In the genomic region with DNA sequence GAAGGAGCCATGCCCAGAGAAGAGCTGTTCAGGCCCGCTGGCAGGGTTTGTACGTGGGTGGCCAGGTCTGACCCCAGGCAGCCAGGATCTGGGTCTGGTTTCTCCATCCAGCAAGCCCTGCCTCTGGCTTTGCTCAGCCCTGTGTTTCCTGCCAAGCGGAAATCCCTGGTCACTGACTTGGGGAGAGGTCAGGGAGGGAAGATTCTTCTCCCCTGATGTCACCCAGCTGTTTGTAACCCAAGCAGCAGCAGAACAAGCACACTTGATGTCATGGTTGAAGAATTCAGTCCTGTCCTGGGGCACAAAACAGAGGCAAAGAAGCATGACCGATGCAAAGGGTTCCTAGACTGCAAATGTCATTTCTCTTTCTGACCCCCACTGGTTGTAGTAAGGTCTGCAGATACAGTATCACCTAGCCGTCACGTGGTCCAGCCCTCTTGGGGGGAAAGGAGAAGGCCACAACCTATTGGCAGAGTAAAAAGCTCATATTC, we compare ENCODE assay signal across 1 cellular context.
TF ChIP-seq lines count a peak whose summit lies in the region.

No MANE protein-coding gene starts in this region.

TF ChIP-seq in A549, 52 proteins besides CTCF, POLR2A, EP300 and RAD21 (continued from another document):
- TF ChIP-seq MAX (IDR thresholded peaks at IDR 0.05) (peak; percentile 66; the same call in 1 of the 2 replicates), JUNB (IDR thresholded peaks at IDR 0.05) (peak; percentile 76)
